ENCODE assay signal across 1 cellular context in genomic region chr7:99406557-99406956, GRCh38.
TF ChIP-seq lines count a peak whose summit lies in the region.

No MANE protein-coding gene starts in this region.

TF ChIP-seq in IMR-90, 13 proteins besides CTCF, POLR2A, EP300 and RAD21:
- TF ChIP-seq CHD1 (IDR thresholded peaks at IDR 0.05; ENCODE audit: low read depth, low read length) (no peak), MAFK (IDR thresholded peaks at IDR 0.05; ENCODE audit: low read depth, low read length) (no peak), ELK1 (IDR thresholded peaks at IDR 0.05; ENCODE audit: borderline replicate concordance, low read depth, low read length) (no peak), RCOR1 (IDR thresholded peaks at IDR 0.05; ENCODE audit: insufficient replicate concordance, low read length) (no peak), SMC3 (IDR thresholded peaks at IDR 0.05; ENCODE audit: low read depth, low read length) (no peak), BHLHE40 (IDR thresholded peaks at IDR 0.05; ENCODE audit: low read depth, low read length) (no peak), NFE2L2 (IDR thresholded peaks at IDR 0.05; ENCODE audit: low read depth, low read length) (no peak)
TF ChIP-seq in IMR-90: peak in this region for 0.
